In genomic region chr11:111230122-111230465, GRCh38 we compare ENCODE assay signal across 9 cellular contexts. TPM values are rescaled to one million over a fixed set of nuclear protein-coding genes. Genes with fewer than 3 reads are reported as not detected.
DNase-seq lines count a peak whose midpoint lies in the region; ATAC-seq and TF ChIP-seq lines count a peak whose summit lies in the region.
"Had no signal": no experiment of that assay in that cellular context is flagged by ENCODE, and none has a peak within 500 bp of the region (broad histone marks: within the 10 kb centered on the region; RNA-seq: fewer than 3 reads in every experiment).

No MANE protein-coding gene starts in this region.

- ATAC-seq in GM19455 (IDR thresholded peaks at IDR 0.05; ENCODE audit: unreplicated experiment), result peak; percentile 52
- peak; percentile 24 for ATAC-seq in HG03139 (IDR thresholded peaks at IDR 0.05; ENCODE audit: unreplicated experiment)
- ATAC-seq in stimulated activated memory B cell treated with anti-CD40 and anti-IgM and Interleukin-4, amounts not matched to agents 10 μg/mL and 1 μg/mL and 100 μg/mL, for 72 hours, result peak; percentile 60

- TF ChIP-seq CTCF in colonic mucosa (IDR thresholded peaks at IDR 0.05), result no peak

- peaks cover 3% of the 10 kb centered on the region for H3K9me3 Mint-ChIP-seq in stimulated activated memory B cell treated with anti-CD40 and anti-IgM and Interleukin-4, amounts not matched to agents 10 μg/mL and 1 μg/mL and 100 μg/mL, for 72 hours

- DNase-seq in colonic mucosa (no peak), ecto neural progenitor cell (ENCODE audit: low spot score) (no peak), putamen (ENCODE audit: low spot score) (no peak)
- DNase-seq in activated effector memory CD4-positive, alpha-beta T cell treated with anti-CD3 and anti-CD28 coated beads, Interleukin-2, amount 50 U/mL, for 16 hours, result no peak
- DNase-seq in stimulated activated CD8-positive, alpha-beta memory T cell treated with anti-CD3 and anti-CD28 coated beads, Interleukin-4, amount 100 ng/mL, for 48 hours, result no peak

- H3K27ac ChIP-seq in colonic mucosa, result no peak overlapping the region

- H3K36me3 ChIP-seq in colonic mucosa, result no peaks in the 10 kb centered on the region

- H3K4me3 ChIP-seq in colonic mucosa, result peak overlapping the region; percentile 17

- no peaks in the 10 kb centered on the region for H3K36me3 Mint-ChIP-seq in stimulated activated memory B cell treated with anti-CD40 and anti-IgM and Interleukin-4, amounts not matched to agents 10 μg/mL and 1 μg/mL and 100 μg/mL, for 72 hours

- H3K27me3 Mint-ChIP-seq in stimulated activated memory B cell treated with anti-CD40 and anti-IgM and Interleukin-4, amounts not matched to agents 10 μg/mL and 1 μg/mL and 100 μg/mL, for 72 hours, result no peaks in the 10 kb centered on the region

- intact Hi-C loops in colonic mucosa (cut with DNase I), result loop anchor here (5.0 to 10.0 kb wide), 2 partner anchors 513 to 785 kb away; no protein-coding TSS in a partner anchor

- H3K9ac ChIP-seq in colonic mucosa (ENCODE audit: low read depth in 2 of 2, low read length in 2 of 2), result no peak overlapping the region

- peaks cover 32% of the 10 kb centered on the region for H3K4me1 Mint-ChIP-seq in stimulated activated memory B cell treated with anti-CD40 and anti-IgM and Interleukin-4, amounts not matched to agents 10 μg/mL and 1 μg/mL and 100 μg/mL, for 72 hours

- no peaks in the 10 kb centered on the region for H3K9me3 ChIP-seq in colonic mucosa

- H3K27ac Mint-ChIP-seq in stimulated activated memory B cell treated with anti-CD40 and anti-IgM and Interleukin-4, amounts not matched to agents 10 μg/mL and 1 μg/mL and 100 μg/mL, for 72 hours, result no peak overlapping the region

- H3K4me3 Mint-ChIP-seq in stimulated activated memory B cell treated with anti-CD40 and anti-IgM and Interleukin-4, amounts not matched to agents 10 μg/mL and 1 μg/mL and 100 μg/mL, for 72 hours, result no peak overlapping the region

- H3K27me3 ChIP-seq in colonic mucosa, result no peaks in the 10 kb centered on the region

- no peaks in the 10 kb centered on the region for H3K4me1 ChIP-seq in colonic mucosa

RNA-seq across cellular contexts. Expression of gene POU2AF2, which starts 15.4 kb away (rescaled TPM):
- total RNA-seq in colonic mucosa, result 1 to 10 TPM; 1.3 to 2.2 TPM
- total RNA-seq: M059J had no signal
